Comparison of ENCODE assay signal across 18 cellular contexts in genomic region chr5:8954801-8955200, GRCh38.
A peak's percentile ranks its signal among the peaks of the same experiment; 100 is the strongest.
DNase-seq lines count a peak whose midpoint lies in the region; ATAC-seq and TF ChIP-seq lines count a peak whose summit lies in the region.
"Had no signal": no experiment of that assay in that cellular context is flagged by ENCODE, and none has a peak within 500 bp of the region (broad histone marks: within the 10 kb centered on the region; RNA-seq: fewer than 3 reads in every experiment).

No MANE protein-coding gene starts in this region.

- no peak overlapping the region for H2AK5ac ChIP-seq in trophoblast cell (ENCODE audit: low read length)

- no peak overlapping the region for H2BK5ac ChIP-seq in trophoblast cell (ENCODE audit: low read depth, low read length, poor library complexity)

- H4K20me1 ChIP-seq in neural cell (ENCODE audit: insufficient read depth), result no peaks in the 10 kb centered on the region

- H3K9me2 ChIP-seq in neural cell (ENCODE audit: insufficient read depth, low read length), result no peaks in the 10 kb centered on the region

- H3K9me3 ChIP-seq in neural cell (ENCODE audit: low read length) (no peaks in the 10 kb centered on the region), trophoblast cell (ENCODE audit: insufficient read depth, low read depth, low read length) (no peaks in the 10 kb centered on the region)
- H3K9me3 ChIP-seq: adrenal gland, BE2C, heart left ventricle, ovary had no signal

- peak overlapping the region; percentile 2 for H3K4me2 ChIP-seq in neural cell (ENCODE audit: low read length)
- no peak overlapping the region for H3K4me2 ChIP-seq in trophoblast cell (ENCODE audit: low read length)

- no peaks in the 10 kb centered on the region for H3K79me1 ChIP-seq in trophoblast cell (ENCODE audit: low read length)

- H3K14ac ChIP-seq in trophoblast cell (ENCODE audit: low read length), result no peak overlapping the region

- H3K27me3 Mint-ChIP-seq in chondrocyte (ENCODE audit: low read depth), result no peaks in the 10 kb centered on the region
- H3K27me3 Mint-ChIP-seq: activated B cell treated with CpG ODN at 0.5 μM for 24 hours; activated T-helper 17 cell treated with anti-CD3 and anti-CD28 coated beads, Interleukin-2, amount 50 U/mL, for 72 hours; T-cell had no signal

- TF ChIP-seq RAD21 in neural cell (conservative IDR thresholded peaks at IDR 0.05), result peak; percentile 47

- H3K79me2 ChIP-seq in neural cell (replicated peaks; ENCODE audit: insufficient read depth, low read length) (no peaks in the 10 kb centered on the region), trophoblast cell (ENCODE audit: control insufficient read depth, insufficient read depth, low read length, poor library complexity) (no peaks in the 10 kb centered on the region)

- H4K91ac ChIP-seq in trophoblast cell (ENCODE audit: low read depth, low read length), result no peak overlapping the region

- H2BK120ac ChIP-seq in trophoblast cell (ENCODE audit: insufficient read depth, low read length, poor library complexity), result no peak overlapping the region

- H4K8ac ChIP-seq in trophoblast cell (ENCODE audit: low read depth, low read length), result no peak overlapping the region

- TF ChIP-seq EP300 in neural cell (conservative IDR thresholded peaks at IDR 0.05; ENCODE audit: poor library complexity, severe bottlenecking), result no peak

- peaks cover 3% of the 10 kb centered on the region for H3F3A ChIP-seq in neural cell (ENCODE audit: insufficient read depth, low read length, poor library complexity, severe bottlenecking)

- H3K36me3 ChIP-seq in neural cell (ENCODE audit: insufficient read depth, low read length) (no peaks in the 10 kb centered on the region), trophoblast cell (ENCODE audit: control insufficient read depth in 1 of 2, insufficient read depth in 2 of 2, low read length in 2 of 2) (no peaks in the 10 kb centered on the region)
- H3K36me3 ChIP-seq: adrenal gland, BE2C, heart left ventricle, ovary had no signal

- H3K36me3 Mint-ChIP-seq in chondrocyte (ENCODE audit: low read depth), result no peaks in the 10 kb centered on the region
- H3K36me3 Mint-ChIP-seq: T-cell had no signal

- ATAC-seq in GM18861 (IDR thresholded peaks at IDR 0.05; ENCODE audit: unreplicated experiment), result no peak
- ATAC-seq: activated T-helper 17 cell treated with anti-CD3 and anti-CD28 coated beads, Interleukin-2, amount 50 U/mL, for 72 hours; heart left ventricle; T-cell had no signal

- peak overlapping the region; percentile 81 for H3K27ac ChIP-seq in neural cell (ENCODE audit: low read length)
- no peak overlapping the region for H3K27ac ChIP-seq in trophoblast cell (ENCODE audit: low read depth, low read length)
- H3K27ac ChIP-seq: adrenal gland, heart left ventricle, ovary had no signal

- no peaks in the 10 kb centered on the region for H3K4me1 Mint-ChIP-seq in chondrocyte (ENCODE audit: low read depth)
- H3K4me1 Mint-ChIP-seq: activated T-helper 17 cell treated with anti-CD3 and anti-CD28 coated beads, Interleukin-2, amount 50 U/mL, for 72 hours; T-cell had no signal

- no peak overlapping the region for H4K12ac ChIP-seq in trophoblast cell (ENCODE audit: low read depth, low read length)

- H3K4me3 ChIP-seq in neural cell (ENCODE audit: low read length) (no peak overlapping the region), trophoblast cell (ENCODE audit: low read depth, low read length) (no peak overlapping the region)
- H3K4me3 ChIP-seq: adrenal gland, heart left ventricle, ovary had no signal

- WGBS in trophoblast cell (ENCODE audit: extremely low coverage, insufficient coverage, insufficient read length), result no CpG with 5 or more reads among the region's 2 CpGs

- no peak overlapping the region for H3K18ac ChIP-seq in trophoblast cell (ENCODE audit: low read length)

- H3K4me1 ChIP-seq in trophoblast cell (ENCODE audit: control insufficient read depth in 1 of 2, insufficient read depth in 2 of 2, low read length in 2 of 2), result no peaks in the 10 kb centered on the region
- H3K4me1 ChIP-seq: adrenal gland, BE2C, heart left ventricle had no signal

- H3K9ac ChIP-seq in neural cell (ENCODE audit: low read length) (peak overlapping the region; percentile 6), trophoblast cell (ENCODE audit: low read length) (no peak overlapping the region)

- no peak overlapping the region for H3K4ac ChIP-seq in trophoblast cell (ENCODE audit: low read depth, low read length)

- no peaks in the 10 kb centered on the region for H3K9me3 Mint-ChIP-seq in chondrocyte (ENCODE audit: low read depth)

- H3K27me3 ChIP-seq in neural cell (ENCODE audit: insufficient read depth, low read depth, low read length) (peaks cover under 1% of the 10 kb centered on the region), trophoblast cell (ENCODE audit: insufficient read depth, low read length) (no peaks in the 10 kb centered on the region)
- H3K27me3 ChIP-seq: adrenal gland, BE2C, heart left ventricle, ovary had no signal

- H3K27ac Mint-ChIP-seq in chondrocyte (ENCODE audit: unreplicated experiment), result no peak overlapping the region
- H3K27ac Mint-ChIP-seq: activated B cell treated with CpG ODN at 0.5 μM for 24 hours; activated T-helper 17 cell treated with anti-CD3 and anti-CD28 coated beads, Interleukin-2, amount 50 U/mL, for 72 hours; T-cell had no signal

- no peak overlapping the region for H2BK12ac ChIP-seq in trophoblast cell (ENCODE audit: low read length)

- H3K23ac ChIP-seq in trophoblast cell (ENCODE audit: low read length), result no peak overlapping the region

- TF ChIP-seq CTCF in chondrocyte (IDR thresholded peaks at IDR 0.05), result peak; percentile 63
- peak; percentile 56 for TF ChIP-seq CTCF in neural cell (IDR thresholded peaks at IDR 0.05; ENCODE audit: poor library complexity, severe bottlenecking)

- no peak overlapping the region for H3K4me3 Mint-ChIP-seq in chondrocyte (ENCODE audit: unreplicated experiment)
- H3K4me3 Mint-ChIP-seq: activated B cell treated with CpG ODN at 0.5 μM for 24 hours; activated T-helper 17 cell treated with anti-CD3 and anti-CD28 coated beads, Interleukin-2, amount 50 U/mL, for 72 hours; T-cell had no signal

- peak; percentile 45 for DNase-seq in ELR (ENCODE audit: low read depth)
- peak; percentile 12 for DNase-seq in NAMALWA (ENCODE audit: low spot score)
- DNase-seq in chondrocyte (ENCODE audit: low spot score), result no peak
- DNase-seq in stimulated activated naive CD4-positive, alpha-beta T cell (lab: John Stamatoyannopoulos, UW), result no peak
- DNase-seq in NCI-H524 treated with DMSO at 0.1 percent for 48 hours (lab: John Stamatoyannopoulos, UW), result no peak
- no peak for DNase-seq in trophoblast cell
- DNase-seq: activated B cell treated with CpG ODN at 0.5 μM for 24 hours, adrenal gland, BE2C, heart left ventricle, kidney glomerular epithelial cell, NCI-H2107, NCI-H69, ovary, T-cell had no signal

- H2AFZ ChIP-seq in neural cell (ENCODE audit: low read depth, low read length) (no peak overlapping the region), trophoblast cell (ENCODE audit: insufficient read depth, low read length, poor library complexity) (no peak overlapping the region)

TF ChIP-seq in neural cell, 6 proteins besides CTCF, POLR2A, EP300 and RAD21:
- TF ChIP-seq POLR2AphosphoS5 (IDR thresholded peaks at IDR 0.05) (no peak), REST (IDR thresholded peaks at IDR 0.05; ENCODE audit: borderline replicate concordance) (no peak), EZH2 (IDR thresholded peaks at IDR 0.05; ENCODE audit: borderline replicate concordance, insufficient read depth, low read length, poor library complexity, severe bottlenecking) (no peak), SMC3 (conservative IDR thresholded peaks at IDR 0.05; ENCODE audit: poor library complexity) (no peak), MXI1 (conservative IDR thresholded peaks at IDR 0.05; ENCODE audit: poor library complexity, severe bottlenecking) (no peak)

Comparison
In these comparisons a context has a peak if more than half of its experiments do, and no peak if none do; other contexts are left out.
1. DNase-seq: peak in ELR (single experiment) and NAMALWA (single experiment); none in chondrocyte (single experiment), stimulated activated naive CD4-positive, alpha-beta T cell (0 of 6), NCI-H524 treated with DMSO at 0.1 percent for 48 hours (single experiment) and trophoblast cell (0 of 2).